In the genomic region with DNA sequence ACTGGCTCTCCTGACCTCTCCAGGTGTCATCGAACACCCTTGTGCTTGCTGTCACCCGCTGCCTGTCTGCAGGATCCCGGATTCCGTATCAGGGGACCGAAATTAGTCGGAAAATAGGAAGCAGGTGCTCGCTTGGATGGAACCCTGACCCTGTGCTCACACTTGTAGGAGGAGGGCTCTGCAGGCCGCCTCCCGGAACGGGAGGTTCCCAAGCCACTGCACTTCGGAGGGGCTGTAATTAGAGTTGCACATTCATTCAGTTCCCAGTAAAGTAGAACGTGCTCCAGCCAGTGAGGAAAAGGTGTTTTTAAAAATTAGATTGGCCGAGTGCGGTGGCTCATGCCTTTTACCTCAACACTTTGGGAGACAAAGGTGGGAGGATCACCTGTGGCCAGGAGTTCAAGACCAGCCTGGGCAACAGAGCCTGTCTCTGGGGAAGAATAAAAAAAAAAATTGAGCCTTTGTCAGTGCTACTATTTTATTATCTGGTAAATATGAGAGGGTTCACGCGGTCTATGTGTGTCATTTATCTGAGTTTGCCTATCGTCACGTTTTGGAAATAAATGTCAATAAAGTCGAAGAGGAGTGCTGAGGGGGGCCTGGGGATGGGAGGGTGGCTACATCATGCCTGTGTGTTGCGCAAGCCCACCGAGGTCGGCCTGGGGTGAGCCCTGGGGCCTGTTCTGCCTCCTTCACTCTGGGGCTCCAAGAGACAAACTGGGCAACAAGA, we compare ENCODE assay signal across 1 cellular context.
A peak's percentile ranks its signal among the peaks of the same experiment; 100 is the strongest.
TF ChIP-seq lines count a peak whose summit lies in the region.

No MANE protein-coding gene starts in this region.

TF ChIP-seq in K562, 482 proteins besides CTCF, POLR2A, EP300 and RAD21 (continued from another document and continues in another):
- TF ChIP-seq, protein P1, sequence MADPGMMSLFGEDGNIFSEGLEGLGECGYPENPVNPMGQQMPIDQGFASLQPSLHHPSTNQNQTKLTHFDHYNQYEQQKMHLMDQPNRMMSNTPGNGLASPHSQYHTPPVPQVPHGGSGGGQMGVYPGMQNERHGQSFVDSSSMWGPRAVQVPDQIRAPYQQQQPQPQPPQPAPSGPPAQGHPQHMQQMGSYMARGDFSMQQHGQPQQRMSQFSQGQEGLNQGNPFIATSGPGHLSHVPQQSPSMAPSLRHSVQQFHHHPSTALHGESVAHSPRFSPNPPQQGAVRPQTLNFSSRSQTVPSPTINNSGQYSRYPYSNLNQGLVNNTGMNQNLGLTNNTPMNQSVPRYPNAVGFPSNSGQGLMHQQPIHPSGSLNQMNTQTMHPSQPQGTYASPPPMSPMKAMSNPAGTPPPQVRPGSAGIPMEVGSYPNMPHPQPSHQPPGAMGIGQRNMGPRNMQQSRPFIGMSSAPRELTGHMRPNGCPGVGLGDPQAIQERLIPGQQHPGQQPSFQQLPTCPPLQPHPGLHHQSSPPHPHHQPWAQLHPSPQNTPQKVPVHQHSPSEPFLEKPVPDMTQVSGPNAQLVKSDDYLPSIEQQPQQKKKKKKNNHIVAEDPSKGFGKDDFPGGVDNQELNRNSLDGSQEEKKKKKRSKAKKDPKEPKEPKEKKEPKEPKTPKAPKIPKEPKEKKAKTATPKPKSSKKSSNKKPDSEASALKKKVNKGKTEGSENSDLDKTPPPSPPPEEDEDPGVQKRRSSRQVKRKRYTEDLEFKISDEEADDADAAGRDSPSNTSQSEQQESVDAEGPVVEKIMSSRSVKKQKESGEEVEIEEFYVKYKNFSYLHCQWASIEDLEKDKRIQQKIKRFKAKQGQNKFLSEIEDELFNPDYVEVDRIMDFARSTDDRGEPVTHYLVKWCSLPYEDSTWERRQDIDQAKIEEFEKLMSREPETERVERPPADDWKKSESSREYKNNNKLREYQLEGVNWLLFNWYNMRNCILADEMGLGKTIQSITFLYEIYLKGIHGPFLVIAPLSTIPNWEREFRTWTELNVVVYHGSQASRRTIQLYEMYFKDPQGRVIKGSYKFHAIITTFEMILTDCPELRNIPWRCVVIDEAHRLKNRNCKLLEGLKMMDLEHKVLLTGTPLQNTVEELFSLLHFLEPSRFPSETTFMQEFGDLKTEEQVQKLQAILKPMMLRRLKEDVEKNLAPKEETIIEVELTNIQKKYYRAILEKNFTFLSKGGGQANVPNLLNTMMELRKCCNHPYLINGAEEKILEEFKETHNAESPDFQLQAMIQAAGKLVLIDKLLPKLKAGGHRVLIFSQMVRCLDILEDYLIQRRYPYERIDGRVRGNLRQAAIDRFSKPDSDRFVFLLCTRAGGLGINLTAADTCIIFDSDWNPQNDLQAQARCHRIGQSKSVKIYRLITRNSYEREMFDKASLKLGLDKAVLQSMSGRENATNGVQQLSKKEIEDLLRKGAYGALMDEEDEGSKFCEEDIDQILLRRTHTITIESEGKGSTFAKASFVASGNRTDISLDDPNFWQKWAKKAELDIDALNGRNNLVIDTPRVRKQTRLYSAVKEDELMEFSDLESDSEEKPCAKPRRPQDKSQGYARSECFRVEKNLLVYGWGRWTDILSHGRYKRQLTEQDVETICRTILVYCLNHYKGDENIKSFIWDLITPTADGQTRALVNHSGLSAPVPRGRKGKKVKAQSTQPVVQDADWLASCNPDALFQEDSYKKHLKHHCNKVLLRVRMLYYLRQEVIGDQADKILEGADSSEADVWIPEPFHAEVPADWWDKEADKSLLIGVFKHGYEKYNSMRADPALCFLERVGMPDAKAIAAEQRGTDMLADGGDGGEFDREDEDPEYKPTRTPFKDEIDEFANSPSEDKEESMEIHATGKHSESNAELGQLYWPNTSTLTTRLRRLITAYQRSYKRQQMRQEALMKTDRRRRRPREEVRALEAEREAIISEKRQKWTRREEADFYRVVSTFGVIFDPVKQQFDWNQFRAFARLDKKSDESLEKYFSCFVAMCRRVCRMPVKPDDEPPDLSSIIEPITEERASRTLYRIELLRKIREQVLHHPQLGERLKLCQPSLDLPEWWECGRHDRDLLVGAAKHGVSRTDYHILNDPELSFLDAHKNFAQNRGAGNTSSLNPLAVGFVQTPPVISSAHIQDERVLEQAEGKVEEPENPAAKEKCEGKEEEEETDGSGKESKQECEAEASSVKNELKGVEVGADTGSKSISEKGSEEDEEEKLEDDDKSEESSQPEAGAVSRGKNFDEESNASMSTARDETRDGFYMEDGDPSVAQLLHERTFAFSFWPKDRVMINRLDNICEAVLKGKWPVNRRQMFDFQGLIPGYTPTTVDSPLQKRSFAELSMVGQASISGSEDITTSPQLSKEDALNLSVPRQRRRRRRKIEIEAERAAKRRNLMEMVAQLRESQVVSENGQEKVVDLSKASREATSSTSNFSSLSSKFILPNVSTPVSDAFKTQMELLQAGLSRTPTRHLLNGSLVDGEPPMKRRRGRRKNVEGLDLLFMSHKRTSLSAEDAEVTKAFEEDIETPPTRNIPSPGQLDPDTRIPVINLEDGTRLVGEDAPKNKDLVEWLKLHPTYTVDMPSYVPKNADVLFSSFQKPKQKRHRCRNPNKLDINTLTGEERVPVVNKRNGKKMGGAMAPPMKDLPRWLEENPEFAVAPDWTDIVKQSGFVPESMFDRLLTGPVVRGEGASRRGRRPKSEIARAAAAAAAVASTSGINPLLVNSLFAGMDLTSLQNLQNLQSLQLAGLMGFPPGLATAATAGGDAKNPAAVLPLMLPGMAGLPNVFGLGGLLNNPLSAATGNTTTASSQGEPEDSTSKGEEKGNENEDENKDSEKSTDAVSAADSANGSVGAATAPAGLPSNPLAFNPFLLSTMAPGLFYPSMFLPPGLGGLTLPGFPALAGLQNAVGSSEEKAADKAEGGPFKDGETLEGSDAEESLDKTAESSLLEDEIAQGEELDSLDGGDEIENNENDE (IDR thresholded peaks at IDR 0.05; ENCODE audit: low read depth, low read length): no peak
- TF ChIP-seq EP400 (IDR thresholded peaks at IDR 0.05): peak; percentile 95
- TF ChIP-seq, protein P2, sequence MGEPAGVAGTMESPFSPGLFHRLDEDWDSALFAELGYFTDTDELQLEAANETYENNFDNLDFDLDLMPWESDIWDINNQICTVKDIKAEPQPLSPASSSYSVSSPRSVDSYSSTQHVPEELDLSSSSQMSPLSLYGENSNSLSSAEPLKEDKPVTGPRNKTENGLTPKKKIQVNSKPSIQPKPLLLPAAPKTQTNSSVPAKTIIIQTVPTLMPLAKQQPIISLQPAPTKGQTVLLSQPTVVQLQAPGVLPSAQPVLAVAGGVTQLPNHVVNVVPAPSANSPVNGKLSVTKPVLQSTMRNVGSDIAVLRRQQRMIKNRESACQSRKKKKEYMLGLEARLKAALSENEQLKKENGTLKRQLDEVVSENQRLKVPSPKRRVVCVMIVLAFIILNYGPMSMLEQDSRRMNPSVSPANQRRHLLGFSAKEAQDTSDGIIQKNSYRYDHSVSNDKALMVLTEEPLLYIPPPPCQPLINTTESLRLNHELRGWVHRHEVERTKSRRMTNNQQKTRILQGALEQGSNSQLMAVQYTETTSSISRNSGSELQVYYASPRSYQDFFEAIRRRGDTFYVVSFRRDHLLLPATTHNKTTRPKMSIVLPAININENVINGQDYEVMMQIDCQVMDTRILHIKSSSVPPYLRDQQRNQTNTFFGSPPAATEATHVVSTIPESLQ (CRISPR knock-in tag; IDR thresholded peaks at IDR 0.05): 0 out of 2 replicates have a peak, but pooled peaks have one; percentile 48
- TF ChIP-seq MBD2 (IDR thresholded peaks at IDR 0.05; ENCODE audit: borderline replicate concordance, low read depth): no peak
- no peak for TF ChIP-seq ZC3H8 (IDR thresholded peaks at IDR 0.05)
- 0 out of 2 replicates have a peak, but pooled peaks have one; percentile 3 for TF ChIP-seq HLTF (IDR thresholded peaks at IDR 0.05)
- TF ChIP-seq ZNF174 (CRISPR knock-in tag; IDR thresholded peaks at IDR 0.05): no peak
- peak; percentile 59 for TF ChIP-seq ATF7 (IDR thresholded peaks at IDR 0.05)
- no peak for TF ChIP-seq EHMT2 (IDR thresholded peaks at IDR 0.05)
- TF ChIP-seq NFE2 (IDR thresholded peaks at IDR 0.05; ENCODE audit: low read depth): peak; percentile 66
- TF ChIP-seq PCBP2 (IDR thresholded peaks at IDR 0.05; ENCODE audit: low read depth, low read length, poor library complexity, severe bottlenecking): no peak
- TF ChIP-seq, protein P3, sequence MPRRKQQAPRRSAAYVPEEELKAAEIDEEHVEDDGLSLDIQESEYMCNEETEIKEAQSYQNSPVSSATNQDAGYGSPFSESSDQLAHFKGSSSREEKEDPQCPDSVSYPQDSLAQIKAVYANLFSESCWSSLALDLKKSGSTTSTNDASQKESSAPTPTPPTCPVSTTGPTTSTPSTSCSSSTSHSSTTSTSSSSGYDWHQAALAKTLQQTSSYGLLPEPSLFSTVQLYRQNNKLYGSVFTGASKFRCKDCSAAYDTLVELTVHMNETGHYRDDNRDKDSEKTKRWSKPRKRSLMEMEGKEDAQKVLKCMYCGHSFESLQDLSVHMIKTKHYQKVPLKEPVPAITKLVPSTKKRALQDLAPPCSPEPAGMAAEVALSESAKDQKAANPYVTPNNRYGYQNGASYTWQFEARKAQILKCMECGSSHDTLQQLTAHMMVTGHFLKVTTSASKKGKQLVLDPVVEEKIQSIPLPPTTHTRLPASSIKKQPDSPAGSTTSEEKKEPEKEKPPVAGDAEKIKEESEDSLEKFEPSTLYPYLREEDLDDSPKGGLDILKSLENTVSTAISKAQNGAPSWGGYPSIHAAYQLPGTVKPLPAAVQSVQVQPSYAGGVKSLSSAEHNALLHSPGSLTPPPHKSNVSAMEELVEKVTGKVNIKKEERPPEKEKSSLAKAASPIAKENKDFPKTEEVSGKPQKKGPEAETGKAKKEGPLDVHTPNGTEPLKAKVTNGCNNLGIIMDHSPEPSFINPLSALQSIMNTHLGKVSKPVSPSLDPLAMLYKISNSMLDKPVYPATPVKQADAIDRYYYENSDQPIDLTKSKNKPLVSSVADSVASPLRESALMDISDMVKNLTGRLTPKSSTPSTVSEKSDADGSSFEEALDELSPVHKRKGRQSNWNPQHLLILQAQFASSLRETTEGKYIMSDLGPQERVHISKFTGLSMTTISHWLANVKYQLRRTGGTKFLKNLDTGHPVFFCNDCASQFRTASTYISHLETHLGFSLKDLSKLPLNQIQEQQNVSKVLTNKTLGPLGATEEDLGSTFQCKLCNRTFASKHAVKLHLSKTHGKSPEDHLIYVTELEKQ (CRISPR knock-in tag; IDR thresholded peaks at IDR 0.05): no peak
- no peak for TF ChIP-seq PTTG1 (tag; IDR thresholded peaks at IDR 0.05; ENCODE audit: low read depth)
- TF ChIP-seq, protein P4, sequence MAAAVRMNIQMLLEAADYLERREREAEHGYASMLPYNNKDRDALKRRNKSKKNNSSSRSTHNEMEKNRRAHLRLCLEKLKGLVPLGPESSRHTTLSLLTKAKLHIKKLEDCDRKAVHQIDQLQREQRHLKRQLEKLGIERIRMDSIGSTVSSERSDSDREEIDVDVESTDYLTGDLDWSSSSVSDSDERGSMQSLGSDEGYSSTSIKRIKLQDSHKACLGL (CRISPR knock-in tag; IDR thresholded peaks at IDR 0.05; ENCODE audit: borderline replicate concordance, poor library complexity, severe bottlenecking): peak; percentile 73
- TF ChIP-seq, protein P5, sequence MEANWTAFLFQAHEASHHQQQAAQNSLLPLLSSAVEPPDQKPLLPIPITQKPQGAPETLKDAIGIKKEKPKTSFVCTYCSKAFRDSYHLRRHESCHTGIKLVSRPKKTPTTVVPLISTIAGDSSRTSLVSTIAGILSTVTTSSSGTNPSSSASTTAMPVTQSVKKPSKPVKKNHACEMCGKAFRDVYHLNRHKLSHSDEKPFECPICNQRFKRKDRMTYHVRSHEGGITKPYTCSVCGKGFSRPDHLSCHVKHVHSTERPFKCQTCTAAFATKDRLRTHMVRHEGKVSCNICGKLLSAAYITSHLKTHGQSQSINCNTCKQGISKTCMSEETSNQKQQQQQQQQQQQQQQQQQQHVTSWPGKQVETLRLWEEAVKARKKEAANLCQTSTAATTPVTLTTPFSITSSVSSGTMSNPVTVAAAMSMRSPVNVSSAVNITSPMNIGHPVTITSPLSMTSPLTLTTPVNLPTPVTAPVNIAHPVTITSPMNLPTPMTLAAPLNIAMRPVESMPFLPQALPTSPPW (CRISPR knock-in tag; IDR thresholded peaks at IDR 0.05): peak; percentile 60
- no peak for TF ChIP-seq ZNF583 (CRISPR knock-in tag; IDR thresholded peaks at IDR 0.05)
- TF ChIP-seq ZNF76 (CRISPR knock-in tag; IDR thresholded peaks at IDR 0.05; ENCODE audit: borderline replicate concordance): no peak
- TF ChIP-seq, protein P6, sequence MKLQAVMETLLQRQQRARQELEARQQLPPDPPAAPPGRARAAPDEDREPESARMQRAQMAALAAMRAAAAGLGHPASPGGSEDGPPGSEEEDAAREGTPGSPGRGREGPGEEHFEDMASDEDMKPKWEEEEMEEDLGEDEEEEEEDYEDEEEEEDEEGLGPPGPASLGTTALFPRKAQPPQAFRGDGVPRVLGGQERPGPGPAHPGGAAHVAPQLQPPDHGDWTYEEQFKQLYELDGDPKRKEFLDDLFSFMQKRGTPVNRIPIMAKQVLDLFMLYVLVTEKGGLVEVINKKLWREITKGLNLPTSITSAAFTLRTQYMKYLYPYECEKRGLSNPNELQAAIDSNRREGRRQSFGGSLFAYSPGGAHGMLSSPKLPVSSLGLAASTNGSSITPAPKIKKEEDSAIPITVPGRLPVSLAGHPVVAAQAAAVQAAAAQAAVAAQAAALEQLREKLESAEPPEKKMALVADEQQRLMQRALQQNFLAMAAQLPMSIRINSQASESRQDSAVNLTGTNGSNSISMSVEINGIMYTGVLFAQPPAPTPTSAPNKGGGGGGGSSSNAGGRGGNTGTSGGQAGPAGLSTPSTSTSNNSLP (IDR thresholded peaks at IDR 0.05; ENCODE audit: borderline replicate concordance, low read depth, low read length): no peak
- 0 out of 2 replicates have a peak, but pooled peaks have one; percentile 56 for TF ChIP-seq MTA1 (IDR thresholded peaks at IDR 0.05; ENCODE audit: borderline replicate concordance)
- TF ChIP-seq KLF16 (IDR thresholded peaks at IDR 0.05): no peak
- TF ChIP-seq NRF1 (conservative IDR thresholded peaks at IDR 0.05 in 1 of 2, IDR thresholded peaks at IDR 0.05 in 1 of 2): 0 out of 4 replicates have a peak, but pooled peaks of 1 of the 2 experiments have one; percentile 20
- TF ChIP-seq NR3C1 (CRISPR knock-in tag; IDR thresholded peaks at IDR 0.05): no peak
- TF ChIP-seq, protein P7, sequence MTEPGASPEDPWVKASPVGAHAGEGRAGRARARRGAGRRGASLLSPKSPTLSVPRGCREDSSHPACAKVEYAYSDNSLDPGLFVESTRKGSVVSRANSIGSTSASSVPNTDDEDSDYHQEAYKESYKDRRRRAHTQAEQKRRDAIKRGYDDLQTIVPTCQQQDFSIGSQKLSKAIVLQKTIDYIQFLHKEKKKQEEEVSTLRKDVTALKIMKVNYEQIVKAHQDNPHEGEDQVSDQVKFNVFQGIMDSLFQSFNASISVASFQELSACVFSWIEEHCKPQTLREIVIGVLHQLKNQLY (CRISPR knock-in tag; conservative IDR thresholded peaks at IDR 0.05): no peak
- TF ChIP-seq MCM7 (IDR thresholded peaks at IDR 0.05): peak in 1 of 2 experiments; percentile 26; a peak in 1 of 4 replicates
- no peak for TF ChIP-seq ZNF253 (CRISPR knock-in tag; conservative IDR thresholded peaks at IDR 0.05)
- peak; percentile 86 for TF ChIP-seq NR2C2 (CRISPR knock-in tag; IDR thresholded peaks at IDR 0.05)
- TF ChIP-seq NR2C2 (tag; IDR thresholded peaks at IDR 0.05): peak; percentile 96
- no peak for TF ChIP-seq ARHGAP35 (IDR thresholded peaks at IDR 0.05; ENCODE audit: partially characterized antibody)
- TF ChIP-seq SMAD2 (IDR thresholded peaks at IDR 0.05; ENCODE audit: low read depth, low read length): no peak
